Comparison of ENCODE assay signal across 11 cellular contexts in genomic region chr1:179601093-179601492, GRCh38. TPM values are rescaled to one million over a fixed set of nuclear protein-coding genes. Genes with fewer than 3 reads are reported as not detected.
"Had no signal": no experiment of that assay in that cellular context is flagged by ENCODE, and none has a peak within 500 bp of the region (broad histone marks: within the 10 kb centered on the region; RNA-seq: fewer than 3 reads in every experiment).

No MANE protein-coding gene starts in this region.

- H3K4me3 ChIP-seq: GM23248, GM23338, HAP-1 had no signal

- H3K9me3 ChIP-seq: HAP-1 had no signal

- H3K36me3 ChIP-seq: HAP-1 had no signal

- DNase-seq: GM23248, GOT3, H7, H9, HCEC 1CT, HFFc6 had no signal

- H2AFZ ChIP-seq: GM23248, GM23338 had no signal

- H3K27ac ChIP-seq: GM23248 had no signal

- H3K4me2 ChIP-seq: GM23338 had no signal

- H3K4me1 ChIP-seq: HAP-1 had no signal

- FAIRE-seq: H1, H54 had no signal

RNA-seq across cellular contexts. Expression of gene TDRD5, which starts 9.5 kb away (rescaled TPM):
- total RNA-seq: GM23248, H4, HFFc6 had no signal

RNA-seq across cellular contexts. Expression of gene NPHS2, which starts 25.3 kb away (rescaled TPM):
- total RNA-seq: GM23248, GM23338, H1, H4, H7, H9, HFFc6 had no signal
